8 cellular contexts compared by ENCODE assay signal in the genomic region with DNA sequence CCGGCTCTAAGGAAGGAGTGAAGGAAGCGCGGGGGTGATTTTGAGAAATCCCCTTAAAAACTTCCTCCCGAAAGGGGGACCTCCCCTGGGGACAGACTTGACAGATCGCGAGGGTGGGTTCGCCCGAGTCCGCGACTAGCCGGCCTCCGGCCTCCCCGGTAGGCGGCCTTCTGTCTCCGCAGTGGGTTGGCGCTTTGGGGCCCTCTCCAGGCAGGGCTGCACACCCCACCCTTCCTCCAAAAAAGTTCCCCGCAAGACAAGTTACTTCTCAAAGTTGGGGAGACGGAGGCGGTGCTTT.
DNase-seq lines count a peak whose midpoint lies in the region; ATAC-seq and TF ChIP-seq lines count a peak whose summit lies in the region.

No MANE protein-coding gene starts in this region.

- no peak overlapping the region for H3K27ac ChIP-seq in iPS-18a (ENCODE audit: low read length)

- peak overlapping the region; percentile 69 for H3K27ac Mint-ChIP-seq in activated naive CD8-positive, alpha-beta T cell treated with anti-CD3 and anti-CD28 coated beads, Interleukin-2, amount 50 U/mL, for 24 hours

- no peaks in the 10 kb centered on the region for H3K36me3 ChIP-seq in iPS-18a (ENCODE audit: control insufficient read depth, low read depth, low read length)

- TF ChIP-seq CTCF in AG09309 (IDR thresholded peaks at IDR 0.05; ENCODE audit: control insufficient read depth, insufficient read depth, low read depth, low read length, missing control alignments) = peak; percentile 5

- peak overlapping the region; percentile 80 for H3K4me3 Mint-ChIP-seq in activated naive CD8-positive, alpha-beta T cell treated with anti-CD3 and anti-CD28 coated beads, Interleukin-2, amount 50 U/mL, for 24 hours

- no peaks in the 10 kb centered on the region for H3K9me3 ChIP-seq in iPS-18a (ENCODE audit: control insufficient read depth, low read depth, low read length)

- no peaks in the 10 kb centered on the region for H3K9me3 Mint-ChIP-seq in activated naive CD8-positive, alpha-beta T cell treated with anti-CD3 and anti-CD28 coated beads, Interleukin-2, amount 50 U/mL, for 24 hours

- DNase-seq in AG09309 (ENCODE audit: low read depth) (no peak), Kasumi-1 (lab: John Stamatoyannopoulos, UW) (peak; percentile 67 to 78), NCI-H2196 treated with DMSO at 0.1 percent for 48 hours (lab: John Stamatoyannopoulos, UW; ENCODE audit: unreplicated experiment) (no peak)
- DNase-seq in activated naive CD8-positive, alpha-beta T cell treated with anti-CD3 and anti-CD28 coated beads, Interleukin-2, amount 50 U/mL, for 24 hours = peak; percentile 73
- DNase-seq in stimulated activated CD4-positive, alpha-beta T cell treated with anti-CD3 and anti-CD28 coated beads, Interleukin-4, amount 100 ng/mL, for 1 hour = peak; percentile 23

- H3K4me3 ChIP-seq in AG09309 (ENCODE audit: control insufficient read depth, low read depth, low read length) (no peak overlapping the region; the same call in 1 of the 2 replicates), iPS-18a (ENCODE audit: low read length) (peak overlapping the region; percentile 76)

- peaks cover 22% of the 10 kb centered on the region for H3K36me3 Mint-ChIP-seq in activated naive CD8-positive, alpha-beta T cell treated with anti-CD3 and anti-CD28 coated beads, Interleukin-2, amount 50 U/mL, for 24 hours (ENCODE audit: low read depth)

- peaks cover 4% of the 10 kb centered on the region for H3K4me1 ChIP-seq in iPS-18a (ENCODE audit: control insufficient read depth, low read depth, low read length)

- peaks cover 60% of the 10 kb centered on the region for H3K4me1 Mint-ChIP-seq in activated naive CD8-positive, alpha-beta T cell treated with anti-CD3 and anti-CD28 coated beads, Interleukin-2, amount 50 U/mL, for 24 hours

- ATAC-seq in activated naive CD8-positive, alpha-beta T cell treated with anti-CD3 and anti-CD28 coated beads, Interleukin-2, amount 50 U/mL, for 24 hours = peak; percentile 81
- no peak for ATAC-seq in GM21526 (IDR thresholded peaks at IDR 0.05; ENCODE audit: low FRiP score, unreplicated experiment)
- ATAC-seq in GM21786 (IDR thresholded peaks at IDR 0.05; ENCODE audit: unreplicated experiment) = no peak

- peaks cover 76% of the 10 kb centered on the region for H3K27me3 ChIP-seq in iPS-18a (ENCODE audit: control insufficient read depth, insufficient read depth, low read length)

- no peak overlapping the region for H3K9ac ChIP-seq in iPS-18a (ENCODE audit: low read length)

- H3K27me3 Mint-ChIP-seq in activated naive CD8-positive, alpha-beta T cell treated with anti-CD3 and anti-CD28 coated beads, Interleukin-2, amount 50 U/mL, for 24 hours = peaks cover 17% of the 10 kb centered on the region

Comparison
In these comparisons a context has a peak if more than half of its experiments do, and no peak if none do; other contexts are left out.
1. DNase-seq: peak in Kasumi-1 (2 of 2), activated naive CD8-positive, alpha-beta T cell treated with anti-CD3 and anti-CD28 coated beads, Interleukin-2, amount 50 U/mL, for 24 hours (single experiment) and stimulated activated CD4-positive, alpha-beta T cell treated with anti-CD3 and anti-CD28 coated beads, Interleukin-4, amount 100 ng/mL, for 1 hour (single experiment); none in AG09309 (single experiment) and NCI-H2196 treated with DMSO at 0.1 percent for 48 hours (single experiment).